ENCODE assay signal across 8 cellular contexts in genomic region chr10:34814228-34815173, GRCh38. TPM values are rescaled to one million over a fixed set of nuclear protein-coding genes. Genes with fewer than 3 reads are reported as not detected.
DNase-seq lines count a peak whose midpoint lies in the region; ATAC-seq and TF ChIP-seq lines count a peak whose summit lies in the region.

No MANE protein-coding gene starts in this region.

- peak; percentile 21 for TF ChIP-seq POLR2A in ovary (IDR thresholded peaks at IDR 0.05)

- peaks cover 59% of the 10 kb centered on the region for H3K27me3 Mint-ChIP-seq in T-helper 2 cell treated with Interferon-gamma antibody and Interleukin-4, amounts not matched to agents 5 μg/mL and 100 μg/mL, for 36 hours (ENCODE audit: low read depth)
- H3K27me3 Mint-ChIP-seq in activated CD4-positive, alpha-beta memory T cell treated with anti-CD3 and anti-CD28 coated beads for 36 hours = peaks cover 54% of the 10 kb centered on the region

- no peaks in the 10 kb centered on the region for H3K9me3 ChIP-seq in ovary

- ATAC-seq in HG03139 (IDR thresholded peaks at IDR 0.05; ENCODE audit: unreplicated experiment) = peak; percentile 23
- ATAC-seq in GM21515 (IDR thresholded peaks at IDR 0.05; ENCODE audit: unreplicated experiment) = no peak

- CTCF ChIA-PET in activated CD4-positive, alpha-beta memory T cell treated with anti-CD3 and anti-CD28 coated beads for 36 hours (lab: Charles Lee) = interaction anchor here (0.6 kb wide), 1 partner anchor 1067 kb away, joined by 8 read pairs; no protein-coding TSS in a partner anchor

- H3K27me3 ChIP-seq in ovary = no peaks in the 10 kb centered on the region

- intact Hi-C loops in activated CD4-positive, alpha-beta memory T cell treated with anti-CD3 and anti-CD28 coated beads for 36 hours (cut with micrococcal nuclease) = loop anchor here (5.0 kb wide), 1 partner anchor 1572 kb away; no protein-coding TSS in a partner anchor
- intact Hi-C loops in ovary (cut with DNase I) = loop anchor here (10.0 kb wide), 3 partner anchors 80 to 150 kb away; no protein-coding TSS in a partner anchor

- H3K4me3 Mint-ChIP-seq in T-helper 2 cell treated with Interferon-gamma antibody and Interleukin-4, amounts not matched to agents 5 μg/mL and 100 μg/mL, for 36 hours = peak overlapping the region; percentile 55
- peak overlapping the region; percentile 49 for H3K4me3 Mint-ChIP-seq in activated CD4-positive, alpha-beta memory T cell treated with anti-CD3 and anti-CD28 coated beads for 36 hours

- H3K27ac ChIP-seq in ovary = peak overlapping the region; percentile 94 to 97

- H3K36me3 Mint-ChIP-seq in T-helper 2 cell treated with Interferon-gamma antibody and Interleukin-4, amounts not matched to agents 5 μg/mL and 100 μg/mL, for 36 hours (ENCODE audit: low read depth) = no peaks in the 10 kb centered on the region
- H3K36me3 Mint-ChIP-seq in activated CD4-positive, alpha-beta memory T cell treated with anti-CD3 and anti-CD28 coated beads for 36 hours = no peaks in the 10 kb centered on the region

- POLR2A ChIA-PET in activated CD4-positive, alpha-beta memory T cell treated with anti-CD3 and anti-CD28 coated beads for 36 hours (lab: Charles Lee) = no interaction called here

- TF ChIP-seq EP300 in ovary (IDR thresholded peaks at IDR 0.05) = no peak

- H3K36me3 ChIP-seq in ovary = no peaks in the 10 kb centered on the region

- DNase-seq in T-helper 2 cell treated with Interferon-gamma antibody and Interleukin-4, amounts not matched to agents 5 μg/mL and 100 μg/mL, for 36 hours (ENCODE audit: low spot score) = no peak
- DNase-seq in T-helper 2 cell (no peak), glomerular visceral epithelial cell (ENCODE audit: extremely low spot score) (peak; percentile 55), ovary (peak; percentile 66 to 79 (median 72))
- no peak for DNase-seq in activated CD4-positive, alpha-beta memory T cell treated with anti-CD3 and anti-CD28 coated beads for 36 hours
- DNase-seq in stimulated activated CD4-positive, alpha-beta T cell treated with anti-CD3 and anti-CD28 coated beads, Interleukin-4, amount 100 ng/mL, for 1 hour = no peak

- no peaks in the 10 kb centered on the region for H3K9me3 Mint-ChIP-seq in T-helper 2 cell treated with Interferon-gamma antibody and Interleukin-4, amounts not matched to agents 5 μg/mL and 100 μg/mL, for 36 hours
- no peaks in the 10 kb centered on the region for H3K9me3 Mint-ChIP-seq in activated CD4-positive, alpha-beta memory T cell treated with anti-CD3 and anti-CD28 coated beads for 36 hours

- WGBS in ovary, 3 donors = 0 to 1% (median 1%) methylated on average over 34 to 120 of the region's 120 CpGs

- H3K4me1 ChIP-seq in ovary (ENCODE audit: insufficient read depth) = peaks cover 14% of the 10 kb centered on the region

- H3K27ac Mint-ChIP-seq in T-helper 2 cell treated with Interferon-gamma antibody and Interleukin-4, amounts not matched to agents 5 μg/mL and 100 μg/mL, for 36 hours = no peak overlapping the region
- H3K27ac Mint-ChIP-seq in activated CD4-positive, alpha-beta memory T cell treated with anti-CD3 and anti-CD28 coated beads for 36 hours = no peak overlapping the region

- no peaks in the 10 kb centered on the region for H3K4me1 Mint-ChIP-seq in T-helper 2 cell treated with Interferon-gamma antibody and Interleukin-4, amounts not matched to agents 5 μg/mL and 100 μg/mL, for 36 hours (ENCODE audit: low read depth)
- H3K4me1 Mint-ChIP-seq in activated CD4-positive, alpha-beta memory T cell treated with anti-CD3 and anti-CD28 coated beads for 36 hours (ENCODE audit: low read depth) = peaks cover 18% of the 10 kb centered on the region

- TF ChIP-seq CTCF in ovary (IDR thresholded peaks at IDR 0.05) = no peak

- H3K4me3 ChIP-seq in ovary = peak overlapping the region; percentile 67

RNA-seq across cellular contexts. Expression of gene PARD3, which starts 0.6 kb away (rescaled TPM):
- total RNA-seq in activated CD4-positive, alpha-beta memory T cell treated with anti-CD3 and anti-CD28 coated beads for 36 hours = 1 to 10 TPM in 1 of 2 experiments, under 1 TPM in 1; 0.93 to 1.2 TPM
- 10 to 100 TPM; 43.1 to 92.3 (median 67.1) TPM for total RNA-seq in ovary
- polyA plus RNA-seq in ovary = 10 to 100 TPM; 31.8 to 76.1 TPM

Comparison
In these comparisons a context has a peak if more than half of its experiments do, and no peak if none do; other contexts are left out.
1. DNase-seq: peak in glomerular visceral epithelial cell (single experiment) and ovary (5 of 5); none in T-helper 2 cell treated with Interferon-gamma antibody and Interleukin-4, amounts not matched to agents 5 μg/mL and 100 μg/mL, for 36 hours (single experiment), T-helper 2 cell (0 of 5), activated CD4-positive, alpha-beta memory T cell treated with anti-CD3 and anti-CD28 coated beads for 36 hours (single experiment) and stimulated activated CD4-positive, alpha-beta T cell treated with anti-CD3 and anti-CD28 coated beads, Interleukin-4, amount 100 ng/mL, for 1 hour (single experiment).
2. RNA of gene PARD3, which starts 0.6 kb away (total RNA-seq): 43.1 to 92.3 TPM in ovary; 0.93 to 1.2 TPM in activated CD4-positive, alpha-beta memory T cell treated with anti-CD3 and anti-CD28 coated beads for 36 hours; every median in the first group is over 10 times any median in the second.